ENCODE assay signal across 2 cellular contexts in the genomic region with DNA sequence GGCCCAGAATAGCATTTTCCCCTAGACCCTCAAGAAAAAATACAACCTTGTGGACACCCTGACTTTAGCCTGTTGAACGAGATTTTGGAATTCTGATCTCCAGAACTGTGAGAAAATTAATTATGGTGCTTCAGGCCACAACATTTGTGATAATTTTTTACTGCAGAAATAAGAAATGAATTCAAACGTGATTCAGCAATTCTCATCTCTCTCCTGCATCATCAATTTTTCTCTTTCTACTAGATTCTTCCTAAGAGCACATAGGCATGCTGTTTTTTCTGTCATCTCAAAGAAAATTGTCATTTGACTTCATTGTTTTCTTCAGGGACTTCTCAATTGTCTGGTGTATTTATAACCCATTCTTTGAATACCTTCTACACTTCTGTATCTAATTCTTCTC.
TF ChIP-seq lines count a peak whose summit lies in the region.

No MANE protein-coding gene starts in this region.

TF ChIP-seq in A549, 52 proteins besides CTCF, POLR2A, EP300 and RAD21:
- TF ChIP-seq FOSB (CRISPR knock-in tag; IDR thresholded peaks at IDR 0.05) (no peak), MAFK (IDR thresholded peaks at IDR 0.05; ENCODE audit: partially characterized antibody) (peak; percentile 75)

TF ChIP-seq in K562, 482 proteins besides CTCF, POLR2A, EP300 and RAD21:
- TF ChIP-seq ZNF316 (IDR thresholded peaks at IDR 0.05) (peak; percentile 80), MAFG (tag; conservative IDR thresholded peaks at IDR 0.05) (peak; percentile 75), NFE2 (IDR thresholded peaks at IDR 0.05; ENCODE audit: low read depth) (peak; percentile 57), ZNF431 (CRISPR knock-in tag; IDR thresholded peaks at IDR 0.05) (no peak), NR2C1 (IDR thresholded peaks at IDR 0.05) (no peak), NR2C1 (tag; IDR thresholded peaks at IDR 0.05) (no peak), SIRT6 (IDR thresholded peaks at IDR 0.05; ENCODE audit: low read depth, low read length) (no peak), ZFP36 (IDR thresholded peaks at IDR 0.05; ENCODE audit: low read depth, low read length, partially characterized antibody) (no peak), CAMTA2 (CRISPR knock-in tag; conservative IDR thresholded peaks at IDR 0.05) (no peak), NFE2L1 (tag; IDR thresholded peaks at IDR 0.05; ENCODE audit: borderline replicate concordance, low read depth) (0 out of 2 replicates have a peak, but pooled peaks have one; percentile 12), ZNF778 (CRISPR knock-in tag; IDR thresholded peaks at IDR 0.05) (no peak), MAFF (IDR thresholded peaks at IDR 0.05; ENCODE audit: low read length) (peak; percentile 29; the same call in 1 of the 2 replicates), HDAC6 (IDR thresholded peaks at IDR 0.05; ENCODE audit: low read depth, low read length) (no peak), NBN (IDR thresholded peaks at IDR 0.05; ENCODE audit: low read depth) (no peak), FOXA3 (CRISPR knock-in tag; conservative IDR thresholded peaks at IDR 0.05 in 1 of 2, IDR thresholded peaks at IDR 0.05 in 1 of 2) (no peak), MEF2D (tag; conservative IDR thresholded peaks at IDR 0.05; ENCODE audit: low read depth) (no peak), C11orf30 (IDR thresholded peaks at IDR 0.05; ENCODE audit: low read depth) (peak; percentile 44; the same call in 1 of the 2 replicates)
- TF ChIP-seq, protein P1, sequence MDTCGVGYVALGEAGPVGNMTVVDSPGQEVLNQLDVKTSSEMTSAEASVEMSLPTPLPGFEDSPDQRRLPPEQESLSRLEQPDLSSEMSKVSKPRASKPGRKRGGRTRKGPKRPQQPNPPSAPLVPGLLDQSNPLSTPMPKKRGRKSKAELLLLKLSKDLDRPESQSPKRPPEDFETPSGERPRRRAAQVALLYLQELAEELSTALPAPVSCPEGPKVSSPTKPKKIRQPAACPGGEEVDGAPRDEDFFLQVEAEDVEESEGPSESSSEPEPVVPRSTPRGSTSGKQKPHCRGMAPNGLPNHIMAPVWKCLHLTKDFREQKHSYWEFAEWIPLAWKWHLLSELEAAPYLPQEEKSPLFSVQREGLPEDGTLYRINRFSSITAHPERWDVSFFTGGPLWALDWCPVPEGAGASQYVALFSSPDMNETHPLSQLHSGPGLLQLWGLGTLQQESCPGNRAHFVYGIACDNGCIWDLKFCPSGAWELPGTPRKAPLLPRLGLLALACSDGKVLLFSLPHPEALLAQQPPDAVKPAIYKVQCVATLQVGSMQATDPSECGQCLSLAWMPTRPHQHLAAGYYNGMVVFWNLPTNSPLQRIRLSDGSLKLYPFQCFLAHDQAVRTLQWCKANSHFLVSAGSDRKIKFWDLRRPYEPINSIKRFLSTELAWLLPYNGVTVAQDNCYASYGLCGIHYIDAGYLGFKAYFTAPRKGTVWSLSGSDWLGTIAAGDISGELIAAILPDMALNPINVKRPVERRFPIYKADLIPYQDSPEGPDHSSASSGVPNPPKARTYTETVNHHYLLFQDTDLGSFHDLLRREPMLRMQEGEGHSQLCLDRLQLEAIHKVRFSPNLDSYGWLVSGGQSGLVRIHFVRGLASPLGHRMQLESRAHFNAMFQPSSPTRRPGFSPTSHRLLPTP (IDR thresholded peaks at IDR 0.05; ENCODE audit: borderline replicate concordance, extremely low read depth, insufficient read length), result no peak
- TF ChIP-seq, protein P2, sequence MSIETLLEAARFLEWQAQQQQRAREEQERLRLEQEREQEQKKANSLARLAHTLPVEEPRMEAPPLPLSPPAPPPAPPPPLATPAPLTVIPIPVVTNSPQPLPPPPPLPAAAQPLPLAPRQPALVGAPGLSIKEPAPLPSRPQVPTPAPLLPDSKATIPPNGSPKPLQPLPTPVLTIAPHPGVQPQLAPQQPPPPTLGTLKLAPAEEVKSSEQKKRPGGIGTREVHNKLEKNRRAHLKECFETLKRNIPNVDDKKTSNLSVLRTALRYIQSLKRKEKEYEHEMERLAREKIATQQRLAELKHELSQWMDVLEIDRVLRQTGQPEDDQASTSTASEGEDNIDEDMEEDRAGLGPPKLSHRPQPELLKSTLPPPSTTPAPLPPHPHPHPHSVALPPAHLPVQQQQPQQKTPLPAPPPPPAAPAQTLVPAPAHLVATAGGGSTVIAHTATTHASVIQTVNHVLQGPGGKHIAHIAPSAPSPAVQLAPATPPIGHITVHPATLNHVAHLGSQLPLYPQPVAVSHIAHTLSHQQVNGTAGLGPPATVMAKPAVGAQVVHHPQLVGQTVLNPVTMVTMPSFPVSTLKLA (conservative IDR thresholded peaks at IDR 0.05), result no peak
- TF ChIP-seq, protein P3, sequence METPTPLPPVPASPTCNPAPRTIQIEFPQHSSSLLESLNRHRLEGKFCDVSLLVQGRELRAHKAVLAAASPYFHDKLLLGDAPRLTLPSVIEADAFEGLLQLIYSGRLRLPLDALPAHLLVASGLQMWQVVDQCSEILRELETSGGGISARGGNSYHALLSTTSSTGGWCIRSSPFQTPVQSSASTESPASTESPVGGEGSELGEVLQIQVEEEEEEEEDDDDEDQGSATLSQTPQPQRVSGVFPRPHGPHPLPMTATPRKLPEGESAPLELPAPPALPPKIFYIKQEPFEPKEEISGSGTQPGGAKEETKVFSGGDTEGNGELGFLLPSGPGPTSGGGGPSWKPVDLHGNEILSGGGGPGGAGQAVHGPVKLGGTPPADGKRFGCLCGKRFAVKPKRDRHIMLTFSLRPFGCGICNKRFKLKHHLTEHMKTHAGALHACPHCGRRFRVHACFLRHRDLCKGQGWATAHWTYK (CRISPR knock-in tag; IDR thresholded peaks at IDR 0.05), result no peak
TF ChIP-seq in K562: peak in this region for 6.
